In genomic region chr11:1305558-1306056, GRCh38 we compare ENCODE assay signal across 1 cellular context.
TF ChIP-seq lines count a peak whose summit lies in the region.

No MANE protein-coding gene starts in this region.

TF ChIP-seq in SK-N-SH, 30 proteins besides CTCF, POLR2A, EP300 and RAD21 (continued from another document):
- TF ChIP-seq REST (IDR thresholded peaks at IDR 0.05; ENCODE audit: low read depth, low read length) (no peak), GABPA (IDR thresholded peaks at IDR 0.05; ENCODE audit: low read depth) (no peak), USF2 (IDR thresholded peaks at IDR 0.05; ENCODE audit: borderline replicate concordance, low read depth, low read length) (no peak), ZBTB33 (IDR thresholded peaks at IDR 0.05; ENCODE audit: borderline replicate concordance, low read depth) (no peak), RFX5 (IDR thresholded peaks at IDR 0.05; ENCODE audit: low read length) (no peak), POLR2AphosphoS5 (IDR thresholded peaks at IDR 0.05; ENCODE audit: low read depth, low read length) (no peak), RXRA (IDR thresholded peaks at IDR 0.05; ENCODE audit: borderline replicate concordance, low read depth) (no peak)
